15 cellular contexts compared by ENCODE assay signal in genomic region chr5:157739388-157740045, GRCh38.
"Had no signal": no experiment of that assay in that cellular context is flagged by ENCODE, and none has a peak within 500 bp of the region (broad histone marks: within the 10 kb centered on the region; RNA-seq: fewer than 3 reads in every experiment).

No MANE protein-coding gene starts in this region.

- DNase-seq: NCI-H1436 treated with DMSO at 0.1 percent for 48 hours; NCI-H1694; NCI-H187 treated with DMSO at 0.1 percent for 48 hours; NCI-H2029 treated with DMSO at 0.1 percent for 48 hours; NCI-H446 treated with DMSO at 0.1 percent for 48 hours; NK-92 treated with Interleukin-12 subunit alpha and Interleukin-12 subunit beta, amount 100 ng/mL, for 24 hours; Peyer's patch; SHP77 treated with DMSO at 0.1 percent for 48 hours had no signal

- H3K4me2 ChIP-seq: KMS-11, PC-9 had no signal

- H3K27me3 ChIP-seq: Peyer's patch, SJSA1 had no signal

- H3K4me3 ChIP-seq: K562, PC-9, Peyer's patch, SJSA1, SK-N-MC had no signal

- ATAC-seq: Right ventricle myocardium inferior had no signal

- H3K27me3 Mint-ChIP-seq: IgD-negative memory B cell had no signal

- H3K9me3 Mint-ChIP-seq: IgD-negative memory B cell had no signal

- H2AFZ ChIP-seq: PC-9 had no signal

- H3K27ac ChIP-seq: KMS-11, PC-9, Peyer's patch, SJSA1, SK-N-MC had no signal

- H3K9me3 ChIP-seq: Peyer's patch, SJSA1 had no signal

- H3K9ac ChIP-seq: KMS-11 had no signal
